In the genomic region with DNA sequence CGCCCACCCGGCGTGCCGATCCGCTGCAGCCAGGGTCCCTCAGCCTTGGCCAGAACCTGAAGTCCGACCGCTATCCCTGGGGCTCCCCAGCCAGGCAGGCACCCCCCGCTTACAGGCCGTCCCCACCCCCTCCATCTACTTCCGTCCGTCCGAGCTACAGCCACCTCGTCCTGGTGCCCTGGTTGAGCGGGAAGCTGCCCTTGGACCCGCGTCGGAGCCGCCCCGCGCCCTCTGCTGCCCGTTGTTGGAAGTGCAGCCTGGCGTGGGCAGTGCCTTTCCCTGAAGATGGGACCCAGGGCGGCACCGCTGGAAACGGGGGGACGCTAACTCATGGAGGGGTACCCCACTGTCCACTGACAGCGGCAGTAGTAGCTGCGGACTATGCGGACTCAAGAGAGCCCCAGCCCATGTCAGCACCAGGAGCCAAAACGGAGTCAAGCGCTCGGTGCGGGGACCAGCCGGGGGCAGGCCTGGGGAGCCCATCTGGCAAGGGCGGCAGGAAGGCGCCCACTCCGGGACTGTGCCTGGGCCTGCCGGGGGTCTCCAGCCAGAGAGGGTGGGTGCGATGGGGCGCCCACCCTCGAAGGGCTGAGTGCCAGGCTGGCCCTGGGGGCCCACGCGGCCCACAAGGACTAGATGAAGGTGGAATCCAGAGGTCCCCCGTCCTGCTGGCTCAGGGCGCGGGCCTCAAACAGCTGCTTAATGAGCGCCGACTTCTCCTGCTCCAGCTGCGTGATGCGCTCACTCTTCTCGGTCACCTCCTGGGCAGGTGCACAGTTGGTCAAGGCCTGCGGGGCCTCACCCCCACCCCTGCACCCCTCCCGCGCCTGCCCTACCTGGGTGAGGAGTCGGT, we compare ENCODE assay signal across 1 cellular context.
TF ChIP-seq lines count a peak whose summit lies in the region.

No MANE protein-coding gene starts in this region.

TF ChIP-seq in HepG2, 621 proteins besides CTCF, POLR2A, EP300 and RAD21 (continued from another document and continues in another):
- TF ChIP-seq, protein P1, sequence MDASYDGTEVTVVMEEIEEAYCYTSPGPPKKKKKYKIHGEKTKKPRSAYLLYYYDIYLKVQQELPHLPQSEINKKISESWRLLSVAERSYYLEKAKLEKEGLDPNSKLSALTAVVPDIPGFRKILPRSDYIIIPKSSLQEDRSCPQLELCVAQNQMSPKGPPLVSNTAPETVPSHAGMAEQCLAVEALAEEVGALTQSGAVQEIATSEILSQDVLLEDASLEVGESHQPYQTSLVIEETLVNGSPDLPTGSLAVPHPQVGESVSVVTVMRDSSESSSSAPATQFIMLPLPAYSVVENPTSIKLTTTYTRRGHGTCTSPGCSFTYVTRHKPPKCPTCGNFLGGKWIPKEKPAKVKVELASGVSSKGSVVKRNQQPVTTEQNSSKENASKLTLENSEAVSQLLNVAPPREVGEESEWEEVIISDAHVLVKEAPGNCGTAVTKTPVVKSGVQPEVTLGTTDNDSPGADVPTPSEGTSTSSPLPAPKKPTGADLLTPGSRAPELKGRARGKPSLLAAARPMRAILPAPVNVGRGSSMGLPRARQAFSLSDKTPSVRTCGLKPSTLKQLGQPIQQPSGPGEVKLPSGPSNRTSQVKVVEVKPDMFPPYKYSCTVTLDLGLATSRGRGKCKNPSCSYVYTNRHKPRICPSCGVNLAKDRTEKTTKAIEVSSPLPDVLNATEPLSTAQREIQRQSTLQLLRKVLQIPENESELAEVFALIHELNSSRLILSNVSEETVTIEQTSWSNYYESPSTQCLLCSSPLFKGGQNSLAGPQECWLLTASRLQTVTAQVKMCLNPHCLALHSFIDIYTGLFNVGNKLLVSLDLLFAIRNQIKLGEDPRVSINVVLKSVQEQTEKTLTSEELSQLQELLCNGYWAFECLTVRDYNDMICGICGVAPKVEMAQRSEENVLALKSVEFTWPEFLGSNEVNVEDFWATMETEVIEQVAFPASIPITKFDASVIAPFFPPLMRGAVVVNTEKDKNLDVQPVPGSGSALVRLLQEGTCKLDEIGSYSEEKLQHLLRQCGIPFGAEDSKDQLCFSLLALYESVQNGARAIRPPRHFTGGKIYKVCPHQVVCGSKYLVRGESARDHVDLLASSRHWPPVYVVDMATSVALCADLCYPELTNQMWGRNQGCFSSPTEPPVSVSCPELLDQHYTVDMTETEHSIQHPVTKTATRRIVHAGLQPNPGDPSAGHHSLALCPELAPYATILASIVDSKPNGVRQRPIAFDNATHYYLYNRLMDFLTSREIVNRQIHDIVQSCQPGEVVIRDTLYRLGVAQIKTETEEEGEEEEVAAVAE (CRISPR knock-in tag; IDR thresholded peaks at IDR 0.05; ENCODE audit: borderline replicate concordance): no peak
- no peak for TF ChIP-seq WIZ (CRISPR knock-in tag; IDR thresholded peaks at IDR 0.05)
- 0 out of 2 replicates have a peak, but pooled peaks have one; percentile 53 for TF ChIP-seq ZNF234 (CRISPR knock-in tag; conservative IDR thresholded peaks at IDR 0.05)
- no peak for TF ChIP-seq NFYC (CRISPR knock-in tag; IDR thresholded peaks at IDR 0.05)
- no peak for TF ChIP-seq TEAD2 (CRISPR knock-in tag; IDR thresholded peaks at IDR 0.05)
- TF ChIP-seq TCF12 (IDR thresholded peaks at IDR 0.05): no peak
- TF ChIP-seq TCF12 (CRISPR knock-in tag; IDR thresholded peaks at IDR 0.05): no peak
- no peak for TF ChIP-seq ATF7 (IDR thresholded peaks at IDR 0.05)
- TF ChIP-seq ATF7 (CRISPR knock-in tag; IDR thresholded peaks at IDR 0.05): no peak
- TF ChIP-seq, protein P2, sequence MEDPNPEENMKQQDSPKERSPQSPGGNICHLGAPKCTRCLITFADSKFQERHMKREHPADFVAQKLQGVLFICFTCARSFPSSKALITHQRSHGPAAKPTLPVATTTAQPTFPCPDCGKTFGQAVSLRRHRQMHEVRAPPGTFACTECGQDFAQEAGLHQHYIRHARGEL (CRISPR knock-in tag; IDR thresholded peaks at IDR 0.05): 0 out of 2 replicates have a peak, but pooled peaks have one; percentile 33
- TF ChIP-seq, protein P3, sequence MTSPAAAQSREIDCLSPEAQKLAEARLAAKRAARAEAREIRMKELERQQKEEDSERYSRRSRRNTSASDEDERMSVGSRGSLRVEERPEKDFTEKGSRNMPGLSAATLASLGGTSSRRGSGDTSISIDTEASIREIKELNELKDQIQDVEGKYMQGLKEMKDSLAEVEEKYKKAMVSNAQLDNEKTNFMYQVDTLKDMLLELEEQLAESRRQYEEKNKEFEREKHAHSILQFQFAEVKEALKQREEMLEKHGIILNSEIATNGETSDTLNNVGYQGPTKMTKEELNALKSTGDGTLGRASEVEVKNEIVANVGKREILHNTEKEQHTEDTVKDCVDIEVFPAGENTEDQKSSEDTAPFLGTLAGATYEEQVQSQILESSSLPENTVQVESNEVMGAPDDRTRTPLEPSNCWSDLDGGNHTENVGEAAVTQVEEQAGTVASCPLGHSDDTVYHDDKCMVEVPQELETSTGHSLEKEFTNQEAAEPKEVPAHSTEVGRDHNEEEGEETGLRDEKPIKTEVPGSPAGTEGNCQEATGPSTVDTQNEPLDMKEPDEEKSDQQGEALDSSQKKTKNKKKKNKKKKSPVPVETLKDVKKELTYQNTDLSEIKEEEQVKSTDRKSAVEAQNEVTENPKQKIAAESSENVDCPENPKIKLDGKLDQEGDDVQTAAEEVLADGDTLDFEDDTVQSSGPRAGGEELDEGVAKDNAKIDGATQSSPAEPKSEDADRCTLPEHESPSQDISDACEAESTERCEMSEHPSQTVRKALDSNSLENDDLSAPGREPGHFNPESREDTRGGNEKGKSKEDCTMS (CRISPR knock-in tag; conservative IDR thresholded peaks at IDR 0.05): no peak
- TF ChIP-seq, protein P4, sequence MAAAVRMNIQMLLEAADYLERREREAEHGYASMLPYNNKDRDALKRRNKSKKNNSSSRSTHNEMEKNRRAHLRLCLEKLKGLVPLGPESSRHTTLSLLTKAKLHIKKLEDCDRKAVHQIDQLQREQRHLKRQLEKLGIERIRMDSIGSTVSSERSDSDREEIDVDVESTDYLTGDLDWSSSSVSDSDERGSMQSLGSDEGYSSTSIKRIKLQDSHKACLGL (CRISPR knock-in tag; IDR thresholded peaks at IDR 0.05): no peak
- TF ChIP-seq, protein P5, sequence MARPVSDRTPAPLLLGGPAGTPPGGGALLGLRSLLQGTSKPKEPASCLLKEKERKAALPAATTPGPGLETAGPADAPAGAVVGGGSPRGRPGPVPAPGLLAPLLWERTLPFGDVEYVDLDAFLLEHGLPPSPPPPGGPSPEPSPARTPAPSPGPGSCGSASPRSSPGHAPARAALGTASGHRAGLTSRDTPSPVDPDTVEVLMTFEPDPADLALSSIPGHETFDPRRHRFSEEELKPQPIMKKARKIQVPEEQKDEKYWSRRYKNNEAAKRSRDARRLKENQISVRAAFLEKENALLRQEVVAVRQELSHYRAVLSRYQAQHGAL (CRISPR knock-in tag; IDR thresholded peaks at IDR 0.05; ENCODE audit: not compliant biosample characterization): no peak
- TF ChIP-seq FOXK1 (CRISPR knock-in tag; IDR thresholded peaks at IDR 0.05; ENCODE audit: borderline replicate concordance, low read depth): no peak
- TF ChIP-seq, protein P6, sequence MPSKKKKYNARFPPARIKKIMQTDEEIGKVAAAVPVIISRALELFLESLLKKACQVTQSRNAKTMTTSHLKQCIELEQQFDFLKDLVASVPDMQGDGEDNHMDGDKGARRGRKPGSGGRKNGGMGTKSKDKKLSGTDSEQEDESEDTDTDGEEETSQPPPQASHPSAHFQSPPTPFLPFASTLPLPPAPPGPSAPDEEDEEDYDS (CRISPR knock-in tag; IDR thresholded peaks at IDR 0.05): peak; percentile 24; the same call in 1 of the 2 replicates
- no peak for TF ChIP-seq ZNF552 (CRISPR knock-in tag; IDR thresholded peaks at IDR 0.05; ENCODE audit: borderline replicate concordance)
- TF ChIP-seq, protein P7, sequence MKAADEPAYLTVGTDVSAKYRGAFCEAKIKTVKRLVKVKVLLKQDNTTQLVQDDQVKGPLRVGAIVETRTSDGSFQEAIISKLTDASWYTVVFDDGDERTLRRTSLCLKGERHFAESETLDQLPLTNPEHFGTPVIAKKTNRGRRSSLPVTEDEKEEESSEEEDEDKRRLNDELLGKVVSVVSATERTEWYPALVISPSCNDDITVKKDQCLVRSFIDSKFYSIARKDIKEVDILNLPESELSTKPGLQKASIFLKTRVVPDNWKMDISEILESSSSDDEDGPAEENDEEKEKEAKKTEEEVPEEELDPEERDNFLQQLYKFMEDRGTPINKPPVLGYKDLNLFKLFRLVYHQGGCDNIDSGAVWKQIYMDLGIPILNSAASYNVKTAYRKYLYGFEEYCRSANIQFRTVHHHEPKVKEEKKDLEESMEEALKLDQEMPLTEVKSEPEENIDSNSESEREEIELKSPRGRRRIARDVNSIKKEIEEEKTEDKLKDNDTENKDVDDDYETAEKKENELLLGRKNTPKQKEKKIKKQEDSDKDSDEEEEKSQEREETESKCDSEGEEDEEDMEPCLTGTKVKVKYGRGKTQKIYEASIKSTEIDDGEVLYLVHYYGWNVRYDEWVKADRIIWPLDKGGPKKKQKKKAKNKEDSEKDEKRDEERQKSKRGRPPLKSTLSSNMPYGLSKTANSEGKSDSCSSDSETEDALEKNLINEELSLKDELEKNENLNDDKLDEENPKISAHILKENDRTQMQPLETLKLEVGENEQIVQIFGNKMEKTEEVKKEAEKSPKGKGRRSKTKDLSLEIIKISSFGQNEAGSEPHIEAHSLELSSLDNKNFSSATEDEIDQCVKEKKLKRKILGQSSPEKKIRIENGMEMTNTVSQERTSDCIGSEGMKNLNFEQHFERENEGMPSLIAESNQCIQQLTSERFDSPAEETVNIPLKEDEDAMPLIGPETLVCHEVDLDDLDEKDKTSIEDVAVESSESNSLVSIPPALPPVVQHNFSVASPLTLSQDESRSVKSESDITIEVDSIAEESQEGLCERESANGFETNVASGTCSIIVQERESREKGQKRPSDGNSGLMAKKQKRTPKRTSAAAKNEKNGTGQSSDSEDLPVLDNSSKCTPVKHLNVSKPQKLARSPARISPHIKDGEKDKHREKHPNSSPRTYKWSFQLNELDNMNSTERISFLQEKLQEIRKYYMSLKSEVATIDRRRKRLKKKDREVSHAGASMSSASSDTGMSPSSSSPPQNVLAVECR (CRISPR knock-in tag; IDR thresholded peaks at IDR 0.05; ENCODE audit: borderline replicate concordance): peak; percentile 43; the same call in 1 of the 2 replicates
- TF ChIP-seq, protein P8, sequence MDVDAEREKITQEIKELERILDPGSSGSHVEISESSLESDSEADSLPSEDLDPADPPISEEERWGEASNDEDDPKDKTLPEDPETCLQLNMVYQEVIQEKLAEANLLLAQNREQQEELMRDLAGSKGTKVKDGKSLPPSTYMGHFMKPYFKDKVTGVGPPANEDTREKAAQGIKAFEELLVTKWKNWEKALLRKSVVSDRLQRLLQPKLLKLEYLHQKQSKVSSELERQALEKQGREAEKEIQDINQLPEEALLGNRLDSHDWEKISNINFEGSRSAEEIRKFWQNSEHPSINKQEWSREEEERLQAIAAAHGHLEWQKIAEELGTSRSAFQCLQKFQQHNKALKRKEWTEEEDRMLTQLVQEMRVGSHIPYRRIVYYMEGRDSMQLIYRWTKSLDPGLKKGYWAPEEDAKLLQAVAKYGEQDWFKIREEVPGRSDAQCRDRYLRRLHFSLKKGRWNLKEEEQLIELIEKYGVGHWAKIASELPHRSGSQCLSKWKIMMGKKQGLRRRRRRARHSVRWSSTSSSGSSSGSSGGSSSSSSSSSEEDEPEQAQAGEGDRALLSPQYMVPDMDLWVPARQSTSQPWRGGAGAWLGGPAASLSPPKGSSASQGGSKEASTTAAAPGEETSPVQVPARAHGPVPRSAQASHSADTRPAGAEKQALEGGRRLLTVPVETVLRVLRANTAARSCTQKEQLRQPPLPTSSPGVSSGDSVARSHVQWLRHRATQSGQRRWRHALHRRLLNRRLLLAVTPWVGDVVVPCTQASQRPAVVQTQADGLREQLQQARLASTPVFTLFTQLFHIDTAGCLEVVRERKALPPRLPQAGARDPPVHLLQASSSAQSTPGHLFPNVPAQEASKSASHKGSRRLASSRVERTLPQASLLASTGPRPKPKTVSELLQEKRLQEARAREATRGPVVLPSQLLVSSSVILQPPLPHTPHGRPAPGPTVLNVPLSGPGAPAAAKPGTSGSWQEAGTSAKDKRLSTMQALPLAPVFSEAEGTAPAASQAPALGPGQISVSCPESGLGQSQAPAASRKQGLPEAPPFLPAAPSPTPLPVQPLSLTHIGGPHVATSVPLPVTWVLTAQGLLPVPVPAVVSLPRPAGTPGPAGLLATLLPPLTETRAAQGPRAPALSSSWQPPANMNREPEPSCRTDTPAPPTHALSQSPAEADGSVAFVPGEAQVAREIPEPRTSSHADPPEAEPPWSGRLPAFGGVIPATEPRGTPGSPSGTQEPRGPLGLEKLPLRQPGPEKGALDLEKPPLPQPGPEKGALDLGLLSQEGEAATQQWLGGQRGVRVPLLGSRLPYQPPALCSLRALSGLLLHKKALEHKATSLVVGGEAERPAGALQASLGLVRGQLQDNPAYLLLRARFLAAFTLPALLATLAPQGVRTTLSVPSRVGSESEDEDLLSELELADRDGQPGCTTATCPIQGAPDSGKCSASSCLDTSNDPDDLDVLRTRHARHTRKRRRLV (CRISPR knock-in tag; IDR thresholded peaks at IDR 0.05): no peak
- no peak for TF ChIP-seq ZNF879 (CRISPR knock-in tag; IDR thresholded peaks at IDR 0.05)
- no peak for TF ChIP-seq ZNF33A (CRISPR knock-in tag; IDR thresholded peaks at IDR 0.05; ENCODE audit: borderline replicate concordance)
- TF ChIP-seq RFXANK (CRISPR knock-in tag; IDR thresholded peaks at IDR 0.05): no peak
- no peak for TF ChIP-seq ZZZ3 (CRISPR knock-in tag; IDR thresholded peaks at IDR 0.05; ENCODE audit: borderline replicate concordance)
- no peak for TF ChIP-seq ZNF335 (CRISPR knock-in tag; IDR thresholded peaks at IDR 0.05)
- TF ChIP-seq ISL2 (CRISPR knock-in tag; IDR thresholded peaks at IDR 0.05): no peak
- TF ChIP-seq ATF7-NPFF (CRISPR knock-in tag; IDR thresholded peaks at IDR 0.05; ENCODE audit: low read depth): no peak
- TF ChIP-seq MIER3 (CRISPR knock-in tag; IDR thresholded peaks at IDR 0.05; ENCODE audit: borderline replicate concordance): no peak
- no peak for TF ChIP-seq NR2C2 (CRISPR knock-in tag; IDR thresholded peaks at IDR 0.05; ENCODE audit: borderline replicate concordance)
- peak; percentile 31; the same call in 1 of the 2 replicates for TF ChIP-seq HNF4A (CRISPR knock-in tag; IDR thresholded peaks at IDR 0.05)
- TF ChIP-seq, protein P9, sequence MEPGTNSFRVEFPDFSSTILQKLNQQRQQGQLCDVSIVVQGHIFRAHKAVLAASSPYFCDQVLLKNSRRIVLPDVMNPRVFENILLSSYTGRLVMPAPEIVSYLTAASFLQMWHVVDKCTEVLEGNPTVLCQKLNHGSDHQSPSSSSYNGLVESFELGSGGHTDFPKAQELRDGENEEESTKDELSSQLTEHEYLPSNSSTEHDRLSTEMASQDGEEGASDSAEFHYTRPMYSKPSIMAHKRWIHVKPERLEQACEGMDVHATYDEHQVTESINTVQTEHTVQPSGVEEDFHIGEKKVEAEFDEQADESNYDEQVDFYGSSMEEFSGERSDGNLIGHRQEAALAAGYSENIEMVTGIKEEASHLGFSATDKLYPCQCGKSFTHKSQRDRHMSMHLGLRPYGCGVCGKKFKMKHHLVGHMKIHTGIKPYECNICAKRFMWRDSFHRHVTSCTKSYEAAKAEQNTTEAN (CRISPR knock-in tag; conservative IDR thresholded peaks at IDR 0.05): no peak
- TF ChIP-seq TMF1 (CRISPR knock-in tag; IDR thresholded peaks at IDR 0.05; ENCODE audit: low read depth): no peak
- no peak; the same call in 1 of the 2 replicates for TF ChIP-seq ZC3H13 (CRISPR knock-in tag; IDR thresholded peaks at IDR 0.05)
- no peak for TF ChIP-seq ZBTB8A (CRISPR knock-in tag; IDR thresholded peaks at IDR 0.05; ENCODE audit: borderline replicate concordance, low read depth)
- TF ChIP-seq ZNF850 (CRISPR knock-in tag; conservative IDR thresholded peaks at IDR 0.05): no peak
- TF ChIP-seq KMT2B (CRISPR knock-in tag; IDR thresholded peaks at IDR 0.05): no peak
